ENCODE assay signal across 25 cellular contexts in the genomic region with DNA sequence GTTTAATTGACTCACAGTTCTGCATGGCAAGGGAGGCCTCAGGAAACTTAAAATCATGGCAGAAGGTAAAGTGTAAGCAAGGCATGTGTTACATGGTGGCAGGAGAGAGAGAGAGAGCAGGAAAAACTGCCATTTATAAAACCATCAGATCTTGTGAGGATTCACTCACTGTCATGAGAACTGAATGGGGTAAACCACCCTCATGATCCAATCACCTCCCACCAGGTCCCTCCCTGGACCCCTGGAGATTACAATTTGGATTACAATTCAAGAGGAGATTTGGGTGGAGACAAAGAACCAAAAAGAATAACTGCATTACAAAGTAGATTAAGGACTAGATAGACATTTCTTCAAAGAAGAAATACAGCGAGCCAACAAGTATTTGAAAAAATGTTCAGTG.
"Had no signal": no experiment of that assay in that cellular context is flagged by ENCODE, and none has a peak within 500 bp of the region (broad histone marks: within the 10 kb centered on the region; RNA-seq: fewer than 3 reads in every experiment).

No MANE protein-coding gene starts in this region.

- H3K9me3 ChIP-seq: ascending aorta had no signal

- H3K27ac ChIP-seq: ascending aorta, brain microvascular endothelial cell, coronary artery, dorsolateral prefrontal cortex had no signal

- H3K27me3 Mint-ChIP-seq: activated CD4-positive, alpha-beta memory T cell treated with anti-CD3 and anti-CD28 coated beads, Interleukin-2, amount 10 ng/mL, durations not matched to agents 7 days and 5 days; activated CD4-positive, alpha-beta T cell treated with anti-CD3 and anti-CD28 coated beads, Interleukin-2, amount 10 ng/mL, durations not matched to agents 7 days and 5 days; activated naive CD4-positive, alpha-beta T cell treated with anti-CD3 and anti-CD28 coated beads, Interleukin-2, amount 10 ng/mL, durations not matched to agents 7 days and 5 days; activated naive CD8-positive, alpha-beta T cell treated with anti-CD3 and anti-CD28 coated beads, Interleukin-2, amount 10 ng/mL, durations not matched to agents 7 days and 5 days; activated T-cell treated with anti-CD3 and anti-CD28 coated beads, Interleukin-2, amount 50 U/mL, for 24 hours; central memory CD8-positive, alpha-beta T cell; dendritic cell treated with granulocyte-macrophage colony-stimulating factor and Interleukin-4, amounts not matched to agents 40 ng/mL and 50 ng/mL, for 4 days had no signal

- H3K4me3 Mint-ChIP-seq: activated CD4-positive, alpha-beta memory T cell treated with anti-CD3 and anti-CD28 coated beads, Interleukin-2, amount 10 ng/mL, durations not matched to agents 7 days and 5 days; activated CD4-positive, alpha-beta T cell treated with anti-CD3 and anti-CD28 coated beads, Interleukin-2, amount 10 ng/mL, durations not matched to agents 7 days and 5 days; activated naive CD4-positive, alpha-beta T cell treated with anti-CD3 and anti-CD28 coated beads, Interleukin-2, amount 10 ng/mL, durations not matched to agents 7 days and 5 days; activated naive CD8-positive, alpha-beta T cell treated with anti-CD3 and anti-CD28 coated beads, Interleukin-2, amount 10 ng/mL, durations not matched to agents 7 days and 5 days; activated T-cell treated with anti-CD3 and anti-CD28 coated beads, Interleukin-2, amount 50 U/mL, for 24 hours; activated T-cell treated with anti-CD3 and anti-CD28 coated beads, Interleukin-2, amount 50 U/mL, for 72 hours; central memory CD8-positive, alpha-beta T cell; dendritic cell treated with granulocyte-macrophage colony-stimulating factor and Interleukin-4, amounts not matched to agents 40 ng/mL and 50 ng/mL, for 4 days; endodermal cell had no signal

- DNase-seq: activated CD4-positive, alpha-beta memory T cell treated with anti-CD3 and anti-CD28 coated beads, Interleukin-2, amount 10 ng/mL, durations not matched to agents 7 days and 5 days; activated CD4-positive, alpha-beta T cell treated with anti-CD3 and anti-CD28 coated beads for 1 hour; activated CD4-positive, alpha-beta T cell treated with anti-CD3 and anti-CD28 coated beads for 4 hours; activated CD4-positive, alpha-beta T cell treated with anti-CD3 and anti-CD28 coated beads, Interleukin-2, amount 10 ng/mL, durations not matched to agents 7 days and 5 days; activated CD4-positive, alpha-beta T cell treated with anti-CD3 and anti-CD28 coated beads, Interleukin-2, amount 50 U/mL, for 4 hours; activated CD8-positive, alpha-beta memory T cell treated with anti-CD3 and anti-CD28 coated beads, Interleukin-2, amount 50 U/mL, for 48 hours; activated gamma-delta T cell; activated naive CD4-positive, alpha-beta T cell; activated naive CD4-positive, alpha-beta T cell treated with anti-CD3 and anti-CD28 coated beads, Interleukin-2, amount 10 ng/mL, durations not matched to agents 7 days and 5 days; activated naive CD8-positive, alpha-beta T cell treated with anti-CD3 and anti-CD28 coated beads, Interleukin-2, amount 10 ng/mL, durations not matched to agents 7 days and 5 days; activated T-cell treated with anti-CD3 and anti-CD28 coated beads for 4 hours; activated T-cell treated with anti-CD3 and anti-CD28 coated beads, Interleukin-2, amount 50 U/mL, for 24 hours; activated T-cell treated with anti-CD3 and anti-CD28 coated beads, Interleukin-2, amount 50 U/mL, for 72 hours; brain microvascular endothelial cell; dorsolateral prefrontal cortex; effector memory CD4-positive, alpha-beta T cell; endodermal cell; foreskin fibroblast; head of caudate nucleus; T-helper 2 cell had no signal

- H3K4me1 Mint-ChIP-seq: activated CD4-positive, alpha-beta memory T cell treated with anti-CD3 and anti-CD28 coated beads, Interleukin-2, amount 10 ng/mL, durations not matched to agents 7 days and 5 days; activated CD4-positive, alpha-beta T cell treated with anti-CD3 and anti-CD28 coated beads, Interleukin-2, amount 10 ng/mL, durations not matched to agents 7 days and 5 days; activated naive CD4-positive, alpha-beta T cell treated with anti-CD3 and anti-CD28 coated beads, Interleukin-2, amount 10 ng/mL, durations not matched to agents 7 days and 5 days; activated naive CD8-positive, alpha-beta T cell treated with anti-CD3 and anti-CD28 coated beads, Interleukin-2, amount 10 ng/mL, durations not matched to agents 7 days and 5 days; central memory CD8-positive, alpha-beta T cell had no signal

- H3K36me3 Mint-ChIP-seq: activated naive CD4-positive, alpha-beta T cell treated with anti-CD3 and anti-CD28 coated beads, Interleukin-2, amount 10 ng/mL, durations not matched to agents 7 days and 5 days; activated naive CD4-positive, alpha-beta T cell treated with anti-CD3 and anti-CD28 coated beads, Interleukin-2, amount 50 U/mL, for 72 hours; activated naive CD8-positive, alpha-beta T cell treated with anti-CD3 and anti-CD28 coated beads, Interleukin-2, amount 10 ng/mL, durations not matched to agents 7 days and 5 days had no signal

- H3K4me3 ChIP-seq: ascending aorta, coronary artery, dorsolateral prefrontal cortex had no signal

- H3K27ac Mint-ChIP-seq: activated CD4-positive, alpha-beta memory T cell treated with anti-CD3 and anti-CD28 coated beads, Interleukin-2, amount 10 ng/mL, durations not matched to agents 7 days and 5 days; activated CD4-positive, alpha-beta T cell treated with anti-CD3 and anti-CD28 coated beads, Interleukin-2, amount 10 ng/mL, durations not matched to agents 7 days and 5 days; activated naive CD4-positive, alpha-beta T cell treated with anti-CD3 and anti-CD28 coated beads, Interleukin-2, amount 10 ng/mL, durations not matched to agents 7 days and 5 days; activated naive CD4-positive, alpha-beta T cell treated with anti-CD3 and anti-CD28 coated beads, Interleukin-2, amount 50 U/mL, for 72 hours; activated naive CD8-positive, alpha-beta T cell treated with anti-CD3 and anti-CD28 coated beads, Interleukin-2, amount 10 ng/mL, durations not matched to agents 7 days and 5 days; activated T-cell treated with anti-CD3 and anti-CD28 coated beads, Interleukin-2, amount 50 U/mL, for 24 hours; activated T-cell treated with anti-CD3 and anti-CD28 coated beads, Interleukin-2, amount 50 U/mL, for 72 hours; dendritic cell treated with granulocyte-macrophage colony-stimulating factor and Interleukin-4, amounts not matched to agents 40 ng/mL and 50 ng/mL, for 4 days; endodermal cell had no signal

- H3K36me3 ChIP-seq: ascending aorta, brain microvascular endothelial cell had no signal

- H3K27me3 ChIP-seq: ascending aorta, brain microvascular endothelial cell, dorsolateral prefrontal cortex had no signal

- H3K4me1 ChIP-seq: ascending aorta had no signal
